8 cellular contexts compared by ENCODE assay signal in the genomic region with DNA sequence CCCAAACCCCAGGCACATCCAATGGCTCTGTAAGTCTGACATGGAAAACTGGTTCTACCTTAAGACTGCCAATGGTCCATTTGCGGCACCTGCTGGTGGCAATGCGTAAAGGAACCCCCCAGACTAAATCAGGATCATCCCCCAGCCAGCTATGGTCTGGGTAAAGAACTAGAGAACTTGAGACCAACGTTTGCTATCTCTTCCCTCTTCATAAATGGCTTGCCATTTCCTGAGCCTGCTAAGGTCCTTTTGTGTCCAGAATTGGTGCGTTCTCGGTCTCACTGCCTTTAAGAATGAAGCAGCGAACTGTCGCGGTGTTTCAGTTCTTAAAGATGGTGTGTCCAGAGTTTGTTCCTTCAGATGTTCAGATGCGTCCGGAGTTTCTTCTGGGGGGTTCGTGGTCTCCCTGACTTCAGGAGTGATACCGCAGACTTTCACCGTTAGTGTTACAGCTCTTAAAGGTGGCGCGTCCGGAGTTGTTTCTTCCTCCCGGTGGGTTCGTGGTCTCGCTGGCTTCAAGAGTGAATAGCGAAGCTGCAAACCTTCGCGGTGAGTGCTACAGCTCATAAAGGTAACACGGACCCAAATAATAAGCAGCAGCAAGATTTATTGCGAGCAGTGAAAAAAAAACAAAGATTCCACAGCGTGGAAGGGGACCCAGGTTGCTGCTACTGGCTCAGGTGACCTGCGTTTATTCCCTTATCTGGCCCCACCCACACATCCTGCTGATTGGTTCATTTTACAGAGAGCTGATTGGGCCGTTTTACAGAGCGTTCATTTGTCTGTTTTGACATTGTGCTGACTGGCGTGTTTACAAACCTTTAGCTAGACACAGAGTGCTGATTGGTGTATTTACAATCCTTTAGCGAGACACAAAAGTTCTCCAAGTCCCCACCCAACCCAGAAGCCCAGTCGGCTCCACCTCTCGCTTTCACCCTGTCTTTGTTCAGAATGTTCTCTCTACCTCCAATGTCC.
DNase-seq lines count a peak whose midpoint lies in the region; ATAC-seq, FAIRE-seq and TF ChIP-seq lines count a peak whose summit lies in the region.

No MANE protein-coding gene starts in this region.

- peak overlapping the region; percentile 73 for H2AFZ ChIP-seq in K562 (ENCODE audit: low read depth, low read length)

- H3K36me3 Mint-ChIP-seq in T-helper 17 cell (ENCODE audit: low read depth), result no peaks in the 10 kb centered on the region
- no peaks in the 10 kb centered on the region for H3K36me3 Mint-ChIP-seq in neural crest cell (ENCODE audit: low read depth)

- no peak for FAIRE-seq in D721Med (lab: Jason Lieb, UNC)
- no peak for FAIRE-seq in K562 (lab: Jason Lieb, UNC)

- H3K9me3 ChIP-seq in T-helper 17 cell (ENCODE audit: control insufficient read depth, low read length, poor library complexity, severe bottlenecking), result no peaks in the 10 kb centered on the region
- H3K9me3 ChIP-seq in K562 (replicated peaks; ENCODE audit: control insufficient read depth, insufficient read depth, low read depth, low read length), result 0 out of 2 replicates have a peak, but pooled peaks cover 1% of the 10 kb centered on the region

- H3K4me3 Mint-ChIP-seq in T-helper 17 cell (peak overlapping the region; percentile 90), neural crest cell (no peak overlapping the region)

- no peak overlapping the region for H3K4me3 ChIP-seq in K562

- H3K9me3 Mint-ChIP-seq in neural crest cell, result peaks cover 4% of the 10 kb centered on the region

- TF ChIP-seq POLR2A in K562 (conservative IDR thresholded peaks at IDR 0.05), result no peak

- H3K79me2 ChIP-seq in K562 (ENCODE audit: control insufficient read depth, insufficient read depth, low read length), result no peaks in the 10 kb centered on the region

- ATAC-seq in GM19438 (IDR thresholded peaks at IDR 0.05; ENCODE audit: low read depth, unreplicated experiment), result peak; percentile 45
- ATAC-seq in HG03442 (IDR thresholded peaks at IDR 0.05; ENCODE audit: unreplicated experiment), result peak; percentile 70
- ATAC-seq in T-helper 17 cell, result peak; percentile 89
- no peak for ATAC-seq in K562

- DNase-seq in D721Med (ENCODE audit: insufficient read length, low spot score) (no peak), T-helper 17 cell (peak; percentile 43 to 55 (median 54)), K562 (ENCODE audit: extremely low read depth in 1 of 4, low spot score in 3 of 4) (peak in 2 of 4 experiments; percentile 35 to 41), neural crest cell (ENCODE audit: low read depth, low spot score) (no peak), NOMO-1 treated with DMSO at 0.1 percent for 48 hours (lab: John Stamatoyannopoulos, UW; ENCODE audit: unreplicated experiment) (no peak), superior temporal gyrus (ENCODE audit: extremely low spot score) (no peak)

- CTCF ChIA-PET in K562 (lab: Yijun Ruan, JAX; ENCODE audit: low intra/inter-chr PET ratio), result no interaction called here

- TF ChIP-seq CTCF in D721Med (IDR thresholded peaks at IDR 0.05; ENCODE audit: insufficient read depth, missing control alignments) (peak; percentile 36), K562 (IDR thresholded peaks at IDR 0.05 in 2 of 3, conservative IDR thresholded peaks at IDR 0.05 in 1 of 3; ENCODE audit: insufficient read depth in 2 of 3, low read depth in 1 of 3, low read length in 3 of 3) (peak; percentile 39 to 50 (median 46); a peak in 5 of 6 replicates), neural crest cell (conservative IDR thresholded peaks at IDR 0.05) (peak; percentile 32)

- H3K4me2 ChIP-seq in K562 (ENCODE audit: insufficient read depth, low read length), result no peak overlapping the region

- H3K27ac ChIP-seq in K562 (ENCODE audit: extremely low read depth, low read depth, low read length), result peak overlapping the region; percentile 75; the same call in 1 of the 3 replicates

- 70% methylated on average over 32 of the region's 32 CpGs for WGBS in K562 (ENCODE audit: insufficient coverage, low coverage, missing lambda C conversion rate)

- in situ Hi-C loops in K562 (cut with MboI), result no loop called here

- TF ChIP-seq RAD21 in K562 (CRISPR knock-in tag; conservative IDR thresholded peaks at IDR 0.05 in 1 of 2, IDR thresholded peaks at IDR 0.05 in 1 of 2), result peak in 1 of 2 experiments; percentile 35; a peak in 1 of 4 replicates

- TF ChIP-seq EP300 in K562 (IDR thresholded peaks at IDR 0.05; ENCODE audit: low read length), result no peak

- POLR2A ChIA-PET in K562 (lab: Yijun Ruan, JAX), result no interaction called here

- peaks cover 62% of the 10 kb centered on the region for H3K4me1 Mint-ChIP-seq in T-helper 17 cell
- H3K4me1 Mint-ChIP-seq in neural crest cell, result peaks cover 15% of the 10 kb centered on the region

- H3K9ac ChIP-seq in K562 (ENCODE audit: insufficient read depth in 1 of 2, low read depth in 2 of 2, low read length in 2 of 2), result no peak overlapping the region

- intact Hi-C loops in K562 (cut with micrococcal nuclease), result loop anchor here (5.0 kb wide), 1 partner anchor 71 kb away; no protein-coding TSS in a partner anchor

- H3K36me3 ChIP-seq in K562 (ENCODE audit: control insufficient read depth, insufficient read depth, low read length), result no peaks in the 10 kb centered on the region

- H4K20me1 ChIP-seq in K562 (replicated peaks; ENCODE audit: control insufficient read depth, insufficient read depth, low read length), result no peaks in the 10 kb centered on the region

- no peaks in the 10 kb centered on the region for H3K9me1 ChIP-seq in K562 (ENCODE audit: control insufficient read depth, insufficient read depth, low read length)

- H3K27ac Mint-ChIP-seq in T-helper 17 cell (peak overlapping the region; percentile 84), neural crest cell (ENCODE audit: unreplicated experiment) (no peak overlapping the region)

- H3K4me1 ChIP-seq in K562 (replicated peaks in 1 of 2; ENCODE audit: control insufficient read depth in 2 of 2, insufficient read depth in 2 of 2, low read length in 2 of 2), result peaks cover 0 to 37% of the 10 kb centered on the region in 2 experiments; a peak in 4 of 5 replicates

- no TSS peak for BruUV-seq in K562 (replicated peaks; lab: Mats Ljungman, UMichigan)

- H3K27me3 Mint-ChIP-seq in T-helper 17 cell, result no peaks in the 10 kb centered on the region
- H3K27me3 Mint-ChIP-seq in neural crest cell (ENCODE audit: low read depth), result no peaks in the 10 kb centered on the region

- H3K27me3 ChIP-seq in K562 (ENCODE audit: control insufficient read depth in 2 of 2, insufficient read depth in 2 of 2, low read length in 2 of 2), result no peaks in the 10 kb centered on the region

TF ChIP-seq in K562, 482 proteins besides CTCF, POLR2A, EP300 and RAD21:
- TF ChIP-seq ZNF146 (CRISPR knock-in tag; IDR thresholded peaks at IDR 0.05; ENCODE audit: unreplicated experiment), result no peak
- peak; percentile 61 for TF ChIP-seq NFYB (IDR thresholded peaks at IDR 0.05; ENCODE audit: extremely low read depth, insufficient read length)
- TF ChIP-seq ZNF316 (IDR thresholded peaks at IDR 0.05), result peak; percentile 85
- TF ChIP-seq MAFG (tag; conservative IDR thresholded peaks at IDR 0.05), result peak; percentile 68
- TF ChIP-seq TAF9B (IDR thresholded peaks at IDR 0.05; ENCODE audit: partially characterized antibody), result no peak
- peak; percentile 74 for TF ChIP-seq C11orf30 (IDR thresholded peaks at IDR 0.05; ENCODE audit: low read depth)

Comparison
In these comparisons a context has a peak if more than half of its experiments do, and no peak if none do; other contexts are left out.
1. DNase-seq: peak in T-helper 17 cell (3 of 3); none in D721Med (single experiment), neural crest cell (single experiment), NOMO-1 treated with DMSO at 0.1 percent for 48 hours (single experiment) and superior temporal gyrus (single experiment).
2. Peak in every context shown above with its lines, with median percentiles within 50 percentile points of each other: CTCF ChIP-seq.